In genomic region chr5:34585601-34586104, GRCh38 we compare ENCODE assay signal across 1 cellular context.
TF ChIP-seq lines count a peak whose summit lies in the region.

No MANE protein-coding gene starts in this region.

TF ChIP-seq in HepG2, 621 proteins besides CTCF, POLR2A, EP300 and RAD21 (continued from another document):
- TF ChIP-seq ZSCAN5A (CRISPR knock-in tag; IDR thresholded peaks at IDR 0.05; ENCODE audit: borderline replicate concordance) (no peak), MAFF (IDR thresholded peaks at IDR 0.05; ENCODE audit: low read depth, low read length) (0 out of 2 replicates have a peak, but pooled peaks have one; percentile 16), ZKSCAN8 (CRISPR knock-in tag; IDR thresholded peaks at IDR 0.05; ENCODE audit: borderline replicate concordance) (no peak), SETDB1 (CRISPR knock-in tag; IDR thresholded peaks at IDR 0.05; ENCODE audit: borderline replicate concordance) (no peak), ZNF431 (CRISPR knock-in tag; IDR thresholded peaks at IDR 0.05; ENCODE audit: borderline replicate concordance, low read depth) (no peak), GATAD1 (CRISPR knock-in tag; IDR thresholded peaks at IDR 0.05) (no peak), ZMAT3 (CRISPR knock-in tag; conservative IDR thresholded peaks at IDR 0.05) (no peak), ARID3A (IDR thresholded peaks at IDR 0.05; ENCODE audit: low read depth, low read length) (no peak), ZNF724P (CRISPR knock-in tag; IDR thresholded peaks at IDR 0.05; ENCODE audit: borderline replicate concordance) (no peak), MXI1 (IDR thresholded peaks at IDR 0.05; ENCODE audit: borderline replicate concordance, low read depth, low read length) (peak; percentile 22; the same call in 1 of the 3 replicates), SOX13 (IDR thresholded peaks at IDR 0.05) (no peak), SOX13 (CRISPR knock-in tag; conservative IDR thresholded peaks at IDR 0.05 in 1 of 2, IDR thresholded peaks at IDR 0.05 in 1 of 2) (peak in 1 of 2 experiments; percentile 81; a peak in 2 of 4 replicates), ARNT2 (CRISPR knock-in tag; IDR thresholded peaks at IDR 0.05; ENCODE audit: low read depth) (no peak), ATF7-NPFF (CRISPR knock-in tag; IDR thresholded peaks at IDR 0.05; ENCODE audit: low read depth) (no peak), CENPT (CRISPR knock-in tag; IDR thresholded peaks at IDR 0.05; ENCODE audit: low read depth) (no peak), DBP (CRISPR knock-in tag; IDR thresholded peaks at IDR 0.05; ENCODE audit: not compliant biosample characterization) (no peak), ZNF138 (CRISPR knock-in tag; IDR thresholded peaks at IDR 0.05; ENCODE audit: low read depth) (no peak), FOXM1 (CRISPR knock-in tag; IDR thresholded peaks at IDR 0.05) (no peak), ZNF468 (CRISPR knock-in tag; IDR thresholded peaks at IDR 0.05) (no peak), ZNF546 (CRISPR knock-in tag; conservative IDR thresholded peaks at IDR 0.05) (no peak), ETS1 (CRISPR knock-in tag; IDR thresholded peaks at IDR 0.05) (no peak), ZNF30 (CRISPR knock-in tag; IDR thresholded peaks at IDR 0.05) (no peak), TERF1 (CRISPR knock-in tag; IDR thresholded peaks at IDR 0.05) (no peak), ZNF484 (CRISPR knock-in tag; IDR thresholded peaks at IDR 0.05; ENCODE audit: borderline replicate concordance, low read depth) (no peak), CCDC6 (CRISPR knock-in tag; IDR thresholded peaks at IDR 0.05) (no peak), GATAD2A (CRISPR knock-in tag; IDR thresholded peaks at IDR 0.05) (peak; percentile 56), GPN1 (CRISPR knock-in tag; IDR thresholded peaks at IDR 0.05; ENCODE audit: borderline replicate concordance) (no peak), MEIS1 (CRISPR knock-in tag; IDR thresholded peaks at IDR 0.05; ENCODE audit: borderline replicate concordance) (no peak), IKZF4 (CRISPR knock-in tag; IDR thresholded peaks at IDR 0.05; ENCODE audit: borderline replicate concordance, low read depth, not compliant biosample characterization) (no peak), ZNF704 (CRISPR knock-in tag; IDR thresholded peaks at IDR 0.05; ENCODE audit: borderline replicate concordance) (no peak)
